Comparison of ENCODE assay signal across 1 cellular context in the genomic region with DNA sequence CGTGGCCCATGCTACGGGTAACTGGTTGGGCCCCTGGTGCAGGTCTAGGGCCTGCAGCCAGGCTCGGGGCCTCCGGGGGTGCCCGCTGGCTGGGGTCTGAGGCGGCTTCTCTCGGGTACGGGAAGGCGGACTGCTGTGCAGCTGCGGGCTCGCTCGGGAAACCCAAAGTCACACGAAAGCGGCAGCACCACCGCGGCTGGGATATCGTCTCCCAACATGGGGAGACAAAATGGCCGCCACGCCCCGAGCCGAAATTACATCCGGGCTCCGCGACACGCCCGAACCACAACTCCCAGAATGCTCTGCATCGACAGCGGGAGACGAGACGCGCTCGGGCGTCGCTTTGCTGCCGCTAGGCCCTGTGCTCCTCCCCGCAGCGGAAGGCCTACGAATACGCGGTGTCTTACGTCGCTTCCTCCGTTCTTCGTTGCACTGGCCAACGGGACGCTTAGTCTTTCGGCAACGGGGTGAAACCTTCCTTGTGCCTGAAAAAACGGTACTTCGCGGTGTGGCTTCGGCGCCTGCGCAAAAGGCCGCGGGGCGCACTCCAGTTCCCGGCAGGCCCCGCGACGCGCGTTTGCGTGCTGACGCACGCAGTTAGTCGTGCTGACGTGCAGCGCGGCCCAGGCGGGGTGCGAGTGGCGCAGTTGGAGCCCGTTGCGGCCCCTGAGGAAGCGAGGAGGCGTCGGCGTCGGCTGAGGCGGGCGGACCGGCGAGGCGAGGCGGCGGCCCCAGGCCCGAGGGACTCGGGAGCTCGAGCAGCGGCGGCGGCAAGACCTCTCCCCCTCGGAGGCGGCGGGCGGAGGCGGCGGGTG.
TF ChIP-seq lines count a peak whose summit lies in the region.

SRRM2 (plus strand) TSS at position 604 of the 815 bp plus-strand sequence. CDS start 3,727 bp downstream, outside the sequence.

TF ChIP-seq in SK-N-SH, 30 proteins besides CTCF, POLR2A, EP300 and RAD21 (continued from another document):
- TF ChIP-seq ZBTB33 (IDR thresholded peaks at IDR 0.05; ENCODE audit: borderline replicate concordance, low read depth) (no peak), MEF2A (IDR thresholded peaks at IDR 0.05; ENCODE audit: borderline replicate concordance, low read depth) (no peak), USF1 (IDR thresholded peaks at IDR 0.05; ENCODE audit: borderline replicate concordance, low read depth) (no peak), SMC3 (IDR thresholded peaks at IDR 0.05; ENCODE audit: low read depth, low read length) (no peak), RXRA (IDR thresholded peaks at IDR 0.05; ENCODE audit: borderline replicate concordance, low read depth) (no peak), FOXM1 (IDR thresholded peaks at IDR 0.05; ENCODE audit: low read depth) (no peak), MXI1 (IDR thresholded peaks at IDR 0.05; ENCODE audit: low read depth, low read length) (peak; percentile 8; the same call in 1 of the 2 replicates), POLR2AphosphoS5 (IDR thresholded peaks at IDR 0.05; ENCODE audit: low read depth, low read length) (peak; percentile 68), EZH2phosphoT487 (IDR thresholded peaks at IDR 0.05; ENCODE audit: borderline replicate concordance, low read depth) (no peak), SIN3A (IDR thresholded peaks at IDR 0.05; ENCODE audit: borderline replicate concordance, low read depth, low read length) (no peak), TAF1 (IDR thresholded peaks at IDR 0.05; ENCODE audit: borderline replicate concordance, low read depth, low read length) (peak; percentile 44; the same call in 1 of the 2 replicates)
- TF ChIP-seq, protein P1, sequence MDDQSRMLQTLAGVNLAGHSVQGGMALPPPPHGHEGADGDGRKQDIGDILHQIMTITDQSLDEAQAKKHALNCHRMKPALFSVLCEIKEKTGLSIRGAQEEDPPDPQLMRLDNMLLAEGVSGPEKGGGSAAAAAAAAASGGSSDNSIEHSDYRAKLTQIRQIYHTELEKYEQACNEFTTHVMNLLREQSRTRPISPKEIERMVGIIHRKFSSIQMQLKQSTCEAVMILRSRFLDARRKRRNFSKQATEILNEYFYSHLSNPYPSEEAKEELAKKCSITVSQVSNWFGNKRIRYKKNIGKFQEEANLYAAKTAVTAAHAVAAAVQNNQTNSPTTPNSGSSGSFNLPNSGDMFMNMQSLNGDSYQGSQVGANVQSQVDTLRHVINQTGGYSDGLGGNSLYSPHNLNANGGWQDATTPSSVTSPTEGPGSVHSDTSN (IDR thresholded peaks at IDR 0.05): no peak
- TF ChIP-seq, protein P2, sequence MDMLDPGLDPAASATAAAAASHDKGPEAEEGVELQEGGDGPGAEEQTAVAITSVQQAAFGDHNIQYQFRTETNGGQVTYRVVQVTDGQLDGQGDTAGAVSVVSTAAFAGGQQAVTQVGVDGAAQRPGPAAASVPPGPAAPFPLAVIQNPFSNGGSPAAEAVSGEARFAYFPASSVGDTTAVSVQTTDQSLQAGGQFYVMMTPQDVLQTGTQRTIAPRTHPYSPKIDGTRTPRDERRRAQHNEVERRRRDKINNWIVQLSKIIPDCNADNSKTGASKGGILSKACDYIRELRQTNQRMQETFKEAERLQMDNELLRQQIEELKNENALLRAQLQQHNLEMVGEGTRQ (IDR thresholded peaks at IDR 0.05; ENCODE audit: borderline replicate concordance, low read depth, low read length): no peak
TF ChIP-seq in SK-N-SH: peak in this region for 10.
